In the genomic region with DNA sequence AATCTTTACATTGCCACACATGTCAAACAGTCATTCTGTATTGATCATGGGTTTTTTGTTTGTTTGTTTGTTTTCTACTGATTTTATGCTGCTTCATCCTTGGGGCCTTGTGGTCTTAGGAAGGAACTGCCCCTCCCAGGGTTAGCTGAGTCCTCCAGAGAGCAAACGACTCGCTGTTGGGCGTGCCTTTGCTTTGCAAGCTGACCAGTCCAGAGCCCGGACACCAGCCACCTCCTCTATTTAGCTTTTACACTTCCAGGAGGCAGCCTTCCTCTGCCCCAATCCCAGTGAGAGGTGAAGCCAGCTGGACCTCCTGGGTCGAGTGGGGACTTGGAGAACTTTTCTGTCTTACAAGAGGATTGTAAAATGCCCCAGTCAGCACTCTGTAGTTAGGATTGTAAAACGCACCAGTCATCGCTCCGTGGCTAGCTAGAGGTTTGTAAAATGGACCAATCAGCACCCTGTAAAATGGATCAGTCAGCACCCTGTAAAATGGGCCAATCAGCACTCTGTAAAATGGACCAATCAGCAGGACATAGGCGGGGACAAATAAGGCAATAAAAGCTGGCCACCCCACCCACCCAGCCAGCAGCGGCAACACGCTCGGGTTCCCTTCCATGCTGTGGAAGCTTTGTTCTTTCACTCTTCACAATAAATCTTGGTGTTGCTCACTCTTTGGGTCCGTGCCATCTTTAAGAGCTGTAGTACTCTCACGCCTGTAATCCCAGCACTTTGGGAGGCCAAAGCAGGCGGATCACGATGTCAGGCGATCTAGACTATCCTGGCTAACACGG, we compare ENCODE assay signal across 26 cellular contexts.
"Had no signal": no experiment of that assay in that cellular context is flagged by ENCODE, and none has a peak within 500 bp of the region (broad histone marks: within the 10 kb centered on the region; RNA-seq: fewer than 3 reads in every experiment).

No MANE protein-coding gene starts in this region.

- DNase-seq: activated CD4-positive, alpha-beta T cell treated with anti-CD3 and anti-CD28 coated beads, Interleukin-2, amount 50 U/mL, for 1 hour; activated CD8-positive, alpha-beta T cell treated with anti-CD3 and anti-CD28 coated beads for 36 hours; activated naive CD8-positive, alpha-beta T cell treated with anti-CD3 and anti-CD28 coated beads, Interleukin-2, amount 50 U/mL, for 24 hours; activated T-cell treated with anti-CD3 and anti-CD28 coated beads, Interleukin-2, amount 50 U/mL, for 4 hours; amygdala; caudate nucleus; cortex of kidney; foreskin melanocyte; heart right ventricle; lower lobe of right lung; mesenchymal stem cell; naive thymus-derived CD8-positive, alpha-beta T cell; sigmoid colon; stimulated activated CD4-positive, alpha-beta T cell treated with anti-CD3 and anti-CD28 coated beads, Interleukin-1b, Interleukin-23, amount 100 ng/mL, for 48 hours; stimulated activated CD4-positive, alpha-beta T cell treated with anti-CD3 and anti-CD28 coated beads, Interleukin-4, amount 100 ng/mL, for 4 hours; stimulated activated CD8-positive, alpha-beta memory T cell treated with anti-CD3 and anti-CD28 coated beads, Interleukin-4, amount 100 ng/mL, for 48 hours; stimulated activated naive CD8-positive, alpha-beta T cell treated with anti-CD3 and anti-CD28 coated beads, Interleukin-15, amount 100 ng/mL, for 72 hours; transverse colon; WERI-Rb-1 had no signal

- H3K4me3 ChIP-seq: heart right ventricle, left lung, lower lobe of right lung, sigmoid colon, smooth muscle cell, suprapubic skin, transverse colon had no signal

- ATAC-seq: activated CD4-positive, CD25-positive, alpha-beta regulatory T cell treated with anti-CD3 and anti-CD28 coated beads, Interleukin-2, amount 50 U/mL, for 24 hours; activated CD8-positive, alpha-beta T cell treated with anti-CD3 and anti-CD28 coated beads for 36 hours; activated naive CD8-positive, alpha-beta T cell treated with anti-CD3 and anti-CD28 coated beads, Interleukin-2, amount 50 U/mL, for 24 hours; activated T-cell treated with anti-CD3 and anti-CD28 coated beads, Interleukin-2, amount 50 U/mL, for 4 hours; esophagus mucosa; heart right ventricle; left lung; lower lobe of right lung; naive thymus-derived CD8-positive, alpha-beta T cell; stimulated activated memory B cell treated with anti-CD40 and anti-IgM and Interleukin-4, amounts not matched to agents 10 μg/mL and 1 μg/mL and 100 μg/mL, for 72 hours; stimulated activated naive CD8-positive, alpha-beta T cell treated with anti-CD3 and anti-CD28 coated beads, Interleukin-15, amount 100 ng/mL, for 72 hours had no signal

- H3K27ac ChIP-seq: left lung, lower lobe of right lung, suprapubic skin, WERI-Rb-1 had no signal

- FAIRE-seq: endothelial cell of umbilical vein had no signal

- H3K9me3 ChIP-seq: heart right ventricle, left lung, lower lobe of right lung, sigmoid colon, suprapubic skin, transverse colon had no signal

- H3K4me2 ChIP-seq: smooth muscle cell had no signal

- H3K36me3 ChIP-seq: heart right ventricle, left lung, lower lobe of right lung, sigmoid colon, suprapubic skin, transverse colon, WERI-Rb-1 had no signal
